In genomic region chr22:39152024-39152510, GRCh38 we compare ENCODE assay signal across 9 cellular contexts. TPM values are rescaled to one million over a fixed set of nuclear protein-coding genes. Genes with fewer than 3 reads are reported as not detected.
A peak's percentile ranks its signal among the peaks of the same experiment; 100 is the strongest.
DNase-seq lines count a peak whose midpoint lies in the region; ATAC-seq and TF ChIP-seq lines count a peak whose summit lies in the region.
"Had no signal": no experiment of that assay in that cellular context is flagged by ENCODE, and none has a peak within 500 bp of the region (broad histone marks: within the 10 kb centered on the region; RNA-seq: fewer than 3 reads in every experiment).

No MANE protein-coding gene starts in this region.

- H3K9me3 Mint-ChIP-seq in activated CD8-positive, alpha-beta memory T cell treated with anti-CD3 and anti-CD28 coated beads, Interleukin-2, amount 10 ng/mL, durations not matched to agents 7 days and 5 days (ENCODE audit: low read depth), result no peaks in the 10 kb centered on the region

- peak overlapping the region; percentile 49 for H3K27ac Mint-ChIP-seq in activated CD8-positive, alpha-beta memory T cell treated with anti-CD3 and anti-CD28 coated beads, Interleukin-2, amount 10 ng/mL, durations not matched to agents 7 days and 5 days

- H3K36me3 Mint-ChIP-seq in activated CD8-positive, alpha-beta memory T cell treated with anti-CD3 and anti-CD28 coated beads, Interleukin-2, amount 10 ng/mL, durations not matched to agents 7 days and 5 days, result peaks cover 1% of the 10 kb centered on the region

- TF ChIP-seq EP300 in tibial nerve (IDR thresholded peaks at IDR 0.05), result no peak

- H3K27me3 Mint-ChIP-seq in activated CD8-positive, alpha-beta memory T cell treated with anti-CD3 and anti-CD28 coated beads, Interleukin-2, amount 10 ng/mL, durations not matched to agents 7 days and 5 days, result peaks cover 30% of the 10 kb centered on the region

- H3K27me3 ChIP-seq in ascending aorta, result no peaks in the 10 kb centered on the region
- H3K27me3 ChIP-seq in tibial nerve, result no peaks in the 10 kb centered on the region

- TF ChIP-seq CTCF in ascending aorta (IDR thresholded peaks at IDR 0.05), result no peak
- no peak for TF ChIP-seq CTCF in lower leg skin (IDR thresholded peaks at IDR 0.05)
- no peak for TF ChIP-seq CTCF in tibial nerve (IDR thresholded peaks at IDR 0.05)

- no peak for DNase-seq in activated CD8-positive, alpha-beta memory T cell treated with anti-CD3 and anti-CD28 coated beads, Interleukin-2, amount 10 ng/mL, durations not matched to agents 7 days and 5 days
- no peak for DNase-seq in activated CD8-positive, alpha-beta memory T cell treated with anti-CD3 and anti-CD28 coated beads, Interleukin-2, amount 50 U/mL, for 4 hours
- DNase-seq in ascending aorta (ENCODE audit: low spot score in 2 of 2) (no peak), lower leg skin (ENCODE audit: low spot score in 2 of 2) (no peak), tibial nerve (ENCODE audit: low spot score in 2 of 2) (peak in 1 of 2 donors; percentile 14), NCI-H1436 (lab: John Stamatoyannopoulos, UW) (no peak), glomerular visceral epithelial cell (ENCODE audit: extremely low spot score) (no peak)
- DNase-seq in activated CD8-positive, alpha-beta memory T cell treated with anti-CD3 and anti-CD28 coated beads for 24 hours, result no peak

- no peak for ATAC-seq in activated CD8-positive, alpha-beta memory T cell treated with anti-CD3 and anti-CD28 coated beads, Interleukin-2, amount 10 ng/mL, durations not matched to agents 7 days and 5 days

- H3K4me1 ChIP-seq in ascending aorta, result peaks cover 6 to 25% of the 10 kb centered on the region in 2 donors
- H3K4me1 ChIP-seq in tibial nerve, result peaks cover 0 to 59% (median 30%) of the 10 kb centered on the region in 4 donors

- peaks cover 36% of the 10 kb centered on the region for H3K4me1 Mint-ChIP-seq in activated CD8-positive, alpha-beta memory T cell treated with anti-CD3 and anti-CD28 coated beads, Interleukin-2, amount 10 ng/mL, durations not matched to agents 7 days and 5 days

- no peak for TF ChIP-seq POLR2A in lower leg skin (IDR thresholded peaks at IDR 0.05)
- no peak for TF ChIP-seq POLR2A in tibial nerve (IDR thresholded peaks at IDR 0.05)

- H3K4me3 Mint-ChIP-seq in activated CD8-positive, alpha-beta memory T cell treated with anti-CD3 and anti-CD28 coated beads, Interleukin-2, amount 10 ng/mL, durations not matched to agents 7 days and 5 days, result peak overlapping the region; percentile 49

- intact Hi-C loops in ascending aorta (cut with DNase I) (loop anchor here (1.0 to 10.0 kb wide), 6 partner anchors 8 to 1663 kb away; partner anchors contain the start of genes CBX6, RPL3, RPS19BP1 and SLC25A17), lower leg skin (cut with DNase I; ENCODE audit: low total_unique reads) (no loop called here)

- WGBS in lower leg skin, 2 donors, result 10 to 12% methylated on average over 15 to 27 of the region's 44 CpGs
- 6 to 48% methylated on average over 2 to 39 of the region's 44 CpGs for WGBS in tibial nerve, 2 donors

- H3K27ac ChIP-seq in ascending aorta, result peak overlapping the region; percentile 92 to 96
- peak overlapping the region; percentile 97 to 100 (median 99) for H3K27ac ChIP-seq in tibial nerve

- CTCF ChIA-PET in activated CD8-positive, alpha-beta memory T cell treated with anti-CD3 and anti-CD28 coated beads, Interleukin-2, amount 10 ng/mL, durations not matched to agents 7 days and 5 days (lab: Charles Lee), result interaction anchor here (1.4 to 6.3 kb wide), 2 partner anchors 18 to 282 kb away, joined by 7 to 28 read pairs; no protein-coding TSS in a partner anchor

- H3K9me3 ChIP-seq in ascending aorta (no peaks in the 10 kb centered on the region), tibial nerve (no peaks in the 10 kb centered on the region)

- H3K36me3 ChIP-seq in ascending aorta, result peaks cover 5 to 13% of the 10 kb centered on the region in 2 donors
- peaks cover 0 to 15% (median 0%) of the 10 kb centered on the region in 3 donors for H3K36me3 ChIP-seq in tibial nerve

- H3K4me3 ChIP-seq in ascending aorta, result peak overlapping the region; percentile 88 to 92
- H3K4me3 ChIP-seq in lower leg skin (ENCODE audit: low read depth, poor library complexity, severe bottlenecking), result peak overlapping the region; percentile 54
- H3K4me3 ChIP-seq in tibial nerve, result peak overlapping the region; percentile 90 to 97 (median 92)

RNA-seq across cellular contexts. Expression of gene CBX7, which starts 0.4 kb away (rescaled TPM):
- total RNA-seq in activated CD8-positive, alpha-beta memory T cell treated with anti-CD3 and anti-CD28 coated beads, Interleukin-2, amount 10 ng/mL, durations not matched to agents 7 days and 5 days, result 10 to 100 TPM; 12.7 to 13.5 TPM
- total RNA-seq in ascending aorta (261 TPM), lower leg skin (100 to 1,000 TPM in 1 of 4 donors, 10 to 100 TPM in 3; 47.6 to 108 (median 64.8) TPM), tibial nerve (100 to 1,000 TPM; 189 to 264 (median 206) TPM)

RNA-seq across cellular contexts. Expression of gene APOBEC3H, which starts 55.0 kb away (rescaled TPM):
- 100 to 1,000 TPM in 1 of 2 experiments, 10 to 100 TPM in 1; 67.0 to 137 TPM for total RNA-seq in activated CD8-positive, alpha-beta memory T cell treated with anti-CD3 and anti-CD28 coated beads, Interleukin-2, amount 10 ng/mL, durations not matched to agents 7 days and 5 days
- total RNA-seq in ascending aorta (not detected), lower leg skin (not detected), tibial nerve (1 to 10 TPM in 1 of 4 donors, not detected in 3; 1.1 TPM)
- total RNA-seq: Daoy had no signal

Comparison
In these comparisons a context has a peak if more than half of its experiments do, and no peak if none do; other contexts are left out.
1. RNA of gene APOBEC3H, which starts 55.0 kb away (total RNA-seq): 67.0 to 137 TPM in activated CD8-positive, alpha-beta memory T cell treated with anti-CD3 and anti-CD28 coated beads, Interleukin-2, amount 10 ng/mL, durations not matched to agents 7 days and 5 days; 1.1 TPM in tibial nerve, not detected in ascending aorta (single experiment) and not detected in lower leg skin; every median in the first group is over 10 times any median in the second.
2. Peak in every context shown above with its lines, with median percentiles within 50 percentile points of each other: H3K4me3 ChIP-seq.